9 cellular contexts compared by ENCODE assay signal in the genomic region with DNA sequence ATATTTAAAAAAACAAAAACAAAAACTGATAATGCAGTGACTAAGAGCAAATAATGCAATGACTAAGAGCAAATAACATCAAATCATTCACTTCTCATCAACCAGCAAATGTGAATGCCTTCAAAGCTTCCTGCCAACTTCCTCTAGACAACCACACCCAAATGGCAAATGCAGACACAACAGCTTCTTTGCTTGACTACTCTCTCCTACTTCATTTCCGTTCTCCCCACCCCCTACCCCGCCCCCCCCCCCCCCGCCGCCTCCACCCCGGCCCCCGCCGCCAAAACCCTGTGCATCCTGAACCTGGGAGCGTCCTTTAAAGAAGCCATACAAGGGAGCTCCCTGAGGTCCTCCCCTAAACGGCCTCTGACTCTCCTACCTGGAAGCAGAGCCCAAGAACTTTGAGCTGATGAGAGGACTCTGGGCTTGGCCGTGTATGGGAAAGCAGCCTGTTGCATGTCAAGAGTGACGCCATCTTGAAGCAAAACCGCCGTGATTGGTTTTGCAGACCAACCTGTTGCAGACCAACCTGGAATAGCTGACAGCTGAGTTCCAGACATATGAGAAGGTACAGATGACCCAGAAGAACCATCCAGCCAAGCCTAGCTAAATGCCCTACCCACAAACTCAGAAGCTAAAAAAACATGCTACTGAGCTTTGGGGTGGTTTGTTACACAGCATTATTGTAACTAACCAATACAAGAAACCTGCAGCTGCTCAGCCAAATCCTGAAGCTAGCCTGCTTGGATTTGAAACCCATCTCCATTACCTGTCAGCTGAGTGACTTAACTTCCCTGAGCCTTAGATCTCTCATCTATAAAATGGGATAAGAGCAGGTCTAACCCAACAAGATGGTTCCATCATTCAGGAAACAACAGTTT. TPM values are rescaled to one million over a fixed set of nuclear protein-coding genes. Genes with fewer than 3 reads are reported as not detected.
DNase-seq lines count a peak whose midpoint lies in the region; ATAC-seq, FAIRE-seq and TF ChIP-seq lines count a peak whose summit lies in the region.
"Had no signal": no experiment of that assay in that cellular context is flagged by ENCODE, and none has a peak within 500 bp of the region (broad histone marks: within the 10 kb centered on the region; RNA-seq: fewer than 3 reads in every experiment).

No MANE protein-coding gene starts in this region.

- no peaks in the 10 kb centered on the region for H3K27me3 ChIP-seq in SJCRH30
- no peaks in the 10 kb centered on the region for H3K27me3 ChIP-seq in mammary epithelial cell (ENCODE audit: insufficient read depth, low read length)
- H3K27me3 ChIP-seq in small intestine (ENCODE audit: control insufficient read depth in 2 of 2, insufficient read depth in 2 of 2, low read length in 2 of 2), result no peaks in the 10 kb centered on the region

- peaks cover 25% of the 10 kb centered on the region for H3K27me3 Mint-ChIP-seq in osteocyte (ENCODE audit: unreplicated experiment)

- H3K9me3 ChIP-seq in SJCRH30 (replicated peaks), result no peaks in the 10 kb centered on the region
- H3K9me3 ChIP-seq in mammary epithelial cell (replicated peaks; ENCODE audit: insufficient read depth, low read length), result peaks cover 3% of the 10 kb centered on the region
- H3K9me3 ChIP-seq in small intestine (ENCODE audit: control insufficient read depth, low read depth), result no peaks in the 10 kb centered on the region

- no peak for ATAC-seq in GM18502 (IDR thresholded peaks at IDR 0.05; ENCODE audit: poor library complexity, unreplicated experiment)

- H3K4me1 ChIP-seq in SJCRH30 (peaks cover 5% of the 10 kb centered on the region), mammary epithelial cell (ENCODE audit: insufficient read depth, low read length) (peaks cover 8% of the 10 kb centered on the region), small intestine (ENCODE audit: control insufficient read depth in 2 of 2, insufficient read depth in 1 of 2, low read depth in 1 of 2, low read length in 1 of 2) (peaks cover 5% of the 10 kb centered on the region in 2 donors)

- H3K36me3 ChIP-seq in SJCRH30 (no peaks in the 10 kb centered on the region), mammary epithelial cell (ENCODE audit: insufficient read depth, low read length) (no peaks in the 10 kb centered on the region), small intestine (ENCODE audit: control insufficient read depth in 2 of 2, insufficient read depth in 2 of 2, low read length in 2 of 2) (no peaks in the 10 kb centered on the region)

- H3K4me3 ChIP-seq in SJCRH30, result no peak overlapping the region
- no peak overlapping the region for H3K4me3 ChIP-seq in mammary epithelial cell (replicated peaks in 1 of 3; ENCODE audit: insufficient read depth in 1 of 3, low read depth in 2 of 3, low read length in 3 of 3)
- H3K4me3 ChIP-seq in small intestine (ENCODE audit: low read depth in 1 of 2, low read length in 2 of 2), result no peak overlapping the region

- peak; percentile 21 for DNase-seq in activated CD4-positive, CD25-positive, alpha-beta regulatory T cell treated with anti-CD3 and anti-CD28 coated beads, Interleukin-2, amount 50 U/mL, for 16 hours (ENCODE audit: low read depth, low spot score)
- no peak for DNase-seq in activated CD4-positive, CD25-positive, alpha-beta regulatory T cell treated with anti-CD3 and anti-CD28 coated beads, Interleukin-2, amount 50 U/mL, for 72 hours
- DNase-seq in SJCRH30 (no peak), mammary epithelial cell (peak; percentile 71), small intestine (peak; percentile 63), osteocyte (ENCODE audit: extremely low spot score, unreplicated experiment) (no peak), NCI-H2227 (lab: John Stamatoyannopoulos, UW; ENCODE audit: unreplicated experiment) (no peak)

- CTCF ChIA-PET in mammary epithelial cell (lab: Charles Lee; ENCODE audit: low non-redundant PET), result interaction anchor here (0.6 to 0.7 kb wide), 2 partner anchors 80 to 248 kb away, joined by 3 to 4 read pairs; no protein-coding TSS in a partner anchor

- H2AFZ ChIP-seq in mammary epithelial cell (ENCODE audit: low read depth, low read length), result no peak overlapping the region

- in situ Hi-C loops in mammary epithelial cell (cut with MboI; ENCODE audit: low sequenced_read_pairs in 2 of 2), result loop anchor here in 1 of 2 donors (10.0 kb wide), 1 partner anchor 215 kb away; no protein-coding TSS in a partner anchor

- FAIRE-seq in small intestine (lab: Jason Lieb, UNC), result no peak

- H3K4me1 Mint-ChIP-seq in osteocyte (ENCODE audit: unreplicated experiment), result peaks cover 1% of the 10 kb centered on the region

- H3K9me3 Mint-ChIP-seq in osteocyte (ENCODE audit: unreplicated experiment), result no peaks in the 10 kb centered on the region

- intact Hi-C loops in mammary epithelial cell (cut with micrococcal nuclease), result loop anchor here (10.0 kb wide), 1 partner anchor 345 kb away; a partner anchor contains a TSS

- no peak overlapping the region for H3K4me3 Mint-ChIP-seq in osteocyte (ENCODE audit: unreplicated experiment)

- H3K9ac ChIP-seq in mammary epithelial cell (ENCODE audit: insufficient read depth, low read length), result no peak overlapping the region

- 100% methylated on average over 5 of the region's 13 CpGs for WGBS in mammary epithelial cell (ENCODE audit: low coverage, missing lambda C conversion rate)
- WGBS in small intestine, 3 donors, result 34 to 38% (median 36%) methylated on average over 13 of the region's 13 CpGs

- H4K20me1 ChIP-seq in mammary epithelial cell (ENCODE audit: insufficient read depth, low read length), result no peaks in the 10 kb centered on the region

- H3K4me2 ChIP-seq in mammary epithelial cell (ENCODE audit: insufficient read depth, low read depth, low read length), result no peak overlapping the region

- TF ChIP-seq CTCF in mammary epithelial cell (conservative IDR thresholded peaks at IDR 0.05 in 1 of 2, IDR thresholded peaks at IDR 0.05 in 1 of 2; ENCODE audit: extremely low read depth in 1 of 2, insufficient read depth in 1 of 2, low read depth in 1 of 2, low read length in 2 of 2), result no peak
- TF ChIP-seq CTCF in osteocyte (IDR thresholded peaks at IDR 0.05), result no peak

- H3K79me2 ChIP-seq in mammary epithelial cell (ENCODE audit: insufficient read depth, low read length), result no peaks in the 10 kb centered on the region

- H3K36me3 Mint-ChIP-seq in osteocyte (ENCODE audit: unreplicated experiment), result no peaks in the 10 kb centered on the region

- H3K27ac Mint-ChIP-seq in osteocyte (ENCODE audit: unreplicated experiment), result no peak overlapping the region

- H3K27ac ChIP-seq in SJCRH30, result peak overlapping the region; percentile 23; the same call in 1 of the 2 replicates
- no peak overlapping the region for H3K27ac ChIP-seq in mammary epithelial cell (ENCODE audit: insufficient read depth, low read depth, low read length)
- peak overlapping the region in 1 of 2 donors; percentile 9 for H3K27ac ChIP-seq in small intestine (ENCODE audit: low read depth in 1 of 2, low read length in 1 of 2)

- dilution Hi-C loops in mammary epithelial cell (cut with HindIII; ENCODE audit: low sequenced_read_pairs), result no loop called here

- BruUV-seq in mammary epithelial cell (replicated peaks; lab: Mats Ljungman, UMichigan), result no TSS peak

RNA-seq across cellular contexts. Expression of a gene that starts 24.7 kb away (rescaled TPM):
- total RNA-seq in SJCRH30 (2014; rRNA removed; shearing (Covaris generic)), result not detected in 2 replicates
- total RNA-seq in mammary epithelial cell, result not detected
- polyA plus RNA-seq in mammary epithelial cell, result not detected
- polyA minus RNA-seq in mammary epithelial cell, result not detected
- polyA plus RNA-seq in small intestine, result not detected
- not detected in 2 replicates for total RNA-seq in osteocyte
- total RNA-seq: skeletal muscle tissue had no signal

RNA-seq across cellular contexts. Expression of a gene that starts 26.0 kb away (rescaled TPM):
- not detected in 2 replicates for total RNA-seq in SJCRH30 (2014; rRNA removed; shearing (Covaris generic))
- total RNA-seq in mammary epithelial cell, result 10 to 100 TPM in 1 of 2 donors, under 1 TPM in 1; 0.33 to 30.7 TPM
- polyA plus RNA-seq in mammary epithelial cell, result 29.8 TPM
- polyA minus RNA-seq in mammary epithelial cell, result 30.0 TPM
- 1 to 10 TPM in 1 of 3 donors, under 1 TPM in 1, not detected in 1; 0.73 to 1.1 TPM for polyA plus RNA-seq in small intestine
- 0.27 TPM in 1 of 2 replicates, not detected in the other for total RNA-seq in osteocyte
- total RNA-seq: skeletal muscle tissue had no signal

Comparison
In these comparisons a context has a peak if more than half of its experiments do, and no peak if none do; other contexts are left out.
1. DNase-seq: peak in activated CD4-positive, CD25-positive, alpha-beta regulatory T cell treated with anti-CD3 and anti-CD28 coated beads, Interleukin-2, amount 50 U/mL, for 16 hours (single experiment), mammary epithelial cell (single experiment) and small intestine (single experiment); none in activated CD4-positive, CD25-positive, alpha-beta regulatory T cell treated with anti-CD3 and anti-CD28 coated beads, Interleukin-2, amount 50 U/mL, for 72 hours (single experiment), SJCRH30 (0 of 2), osteocyte (single experiment) and NCI-H2227 (single experiment).